ENCODE assay signal across 14 cellular contexts in the genomic region with DNA sequence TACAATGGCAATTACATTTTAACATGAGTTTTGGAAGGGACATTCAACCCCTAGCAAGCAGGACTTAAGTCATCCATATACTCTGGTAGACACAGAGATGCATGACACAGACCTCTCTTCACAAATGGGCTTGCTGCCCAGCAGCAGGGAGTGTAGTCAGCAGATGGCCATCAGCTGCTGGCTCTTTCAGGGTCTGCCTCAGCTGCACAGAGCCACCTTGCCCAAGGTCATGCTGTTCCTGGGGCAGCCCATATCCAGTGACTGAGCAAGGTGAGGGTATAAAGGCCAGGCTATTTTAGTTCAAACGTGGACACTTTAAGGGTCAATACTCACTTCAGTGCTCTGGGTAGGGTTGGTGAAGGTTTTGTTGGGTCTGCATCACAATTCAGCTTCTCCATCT. TPM values are rescaled to one million over a fixed set of nuclear protein-coding genes. Genes with fewer than 3 reads are reported as not detected.
DNase-seq lines count a peak whose midpoint lies in the region; ATAC-seq lines count a peak whose summit lies in the region.
"Had no signal": no experiment of that assay in that cellular context is flagged by ENCODE, and none has a peak within 500 bp of the region (broad histone marks: within the 10 kb centered on the region; RNA-seq: fewer than 3 reads in every experiment).

No MANE protein-coding gene starts in this region.

- H3K36me3 Mint-ChIP-seq in dendritic cell treated with granulocyte-macrophage colony-stimulating factor and Interleukin-4, amounts not matched to agents 40 ng/mL and 50 ng/mL, for 4 days (ENCODE audit: low read depth): no peaks in the 10 kb centered on the region
- peaks cover 2% of the 10 kb centered on the region for H3K36me3 Mint-ChIP-seq in activated T-cell treated with anti-CD3 and anti-CD28 coated beads, Interleukin-2, amount 50 U/mL, for 4 hours (ENCODE audit: insufficient read depth)
- H3K36me3 Mint-ChIP-seq: CD8-positive, alpha-beta memory T cell had no signal

- no peak for ATAC-seq in activated T-cell treated with anti-CD3 and anti-CD28 coated beads, Interleukin-2, amount 50 U/mL, for 4 hours
- ATAC-seq in GM21381 (IDR thresholded peaks at IDR 0.05; ENCODE audit: unreplicated experiment) (no peak), HG02852 (IDR thresholded peaks at IDR 0.05; ENCODE audit: unreplicated experiment) (no peak)

- H3K4me3 Mint-ChIP-seq in dendritic cell treated with granulocyte-macrophage colony-stimulating factor and Interleukin-4, amounts not matched to agents 40 ng/mL and 50 ng/mL, for 4 days: no peak overlapping the region
- H3K4me3 Mint-ChIP-seq in activated T-cell treated with anti-CD3 and anti-CD28 coated beads, Interleukin-2, amount 50 U/mL, for 4 hours: no peak overlapping the region
- H3K4me3 Mint-ChIP-seq: CD8-positive, alpha-beta memory T cell had no signal

- H3K9me3 Mint-ChIP-seq in dendritic cell treated with granulocyte-macrophage colony-stimulating factor and Interleukin-4, amounts not matched to agents 40 ng/mL and 50 ng/mL, for 4 days: no peaks in the 10 kb centered on the region
- H3K9me3 Mint-ChIP-seq in activated T-cell treated with anti-CD3 and anti-CD28 coated beads, Interleukin-2, amount 50 U/mL, for 4 hours: peaks cover 3% of the 10 kb centered on the region

- peaks cover 2% of the 10 kb centered on the region for H3K27me3 Mint-ChIP-seq in dendritic cell treated with granulocyte-macrophage colony-stimulating factor and Interleukin-4, amounts not matched to agents 40 ng/mL and 50 ng/mL, for 4 days
- H3K27me3 Mint-ChIP-seq in activated T-cell treated with anti-CD3 and anti-CD28 coated beads, Interleukin-2, amount 50 U/mL, for 4 hours (ENCODE audit: low read depth): peaks cover 16% of the 10 kb centered on the region

- H3K4me1 Mint-ChIP-seq in dendritic cell treated with granulocyte-macrophage colony-stimulating factor and Interleukin-4, amounts not matched to agents 40 ng/mL and 50 ng/mL, for 4 days (ENCODE audit: low read depth): peaks cover 51% of the 10 kb centered on the region
- H3K4me1 Mint-ChIP-seq in activated T-cell treated with anti-CD3 and anti-CD28 coated beads, Interleukin-2, amount 50 U/mL, for 4 hours (ENCODE audit: low read depth): no peaks in the 10 kb centered on the region
- H3K4me1 Mint-ChIP-seq: CD8-positive, alpha-beta memory T cell had no signal

- peak overlapping the region; percentile 5 for H3K27ac Mint-ChIP-seq in dendritic cell treated with granulocyte-macrophage colony-stimulating factor and Interleukin-4, amounts not matched to agents 40 ng/mL and 50 ng/mL, for 4 days
- H3K27ac Mint-ChIP-seq: CD8-positive, alpha-beta memory T cell had no signal

- intact Hi-C loops in dendritic cell treated with granulocyte-macrophage colony-stimulating factor and Interleukin-4, amounts not matched to agents 40 ng/mL and 50 ng/mL, for 4 days (cut with micrococcal nuclease): no loop called here

- DNase-seq in AG08395 (ENCODE audit: low spot score) (peak; percentile 49), GM03348 (ENCODE audit: low spot score) (peak; percentile 24), myocyte (ENCODE audit: low read depth) (peak; percentile 86), anterior cingulate cortex (lab: John Stamatoyannopoulos, UW) (no peak)
- DNase-seq in activated T-cell treated with anti-CD3 and anti-CD28 coated beads, Interleukin-2, amount 50 U/mL, for 4 hours: no peak
- DNase-seq: CD8-positive, alpha-beta memory T cell; EL; NCI-H1105 treated with DMSO at 0.1 percent for 48 hours; NCI-H2081; NCI-H510A treated with DMSO at 0.1 percent for 48 hours; RPMI8226 had no signal

RNA-seq across cellular contexts. Expression of gene JDP2, which starts 58.3 kb away (rescaled TPM):
- 44.4 and 61.9 TPM in 2 replicates for total RNA-seq in myocyte
- polyA plus RNA-seq in myocyte (2012): 108 TPM
- 1 to 10 TPM in 2 of 3 donors, under 1 TPM in 1; 0.61 to 1.3 (median 1.3) TPM for total RNA-seq in activated T-cell treated with anti-CD3 and anti-CD28 coated beads, Interleukin-2, amount 50 U/mL, for 4 hours
- polyA plus RNA-seq: CD8-positive, alpha-beta memory T cell had no signal

Comparison
In these comparisons a context has a peak if more than half of its experiments do, and no peak if none do; other contexts are left out.
1. DNase-seq: peak in AG08395 (single experiment), GM03348 (single experiment) and myocyte (single experiment); none in anterior cingulate cortex (0 of 58) and activated T-cell treated with anti-CD3 and anti-CD28 coated beads, Interleukin-2, amount 50 U/mL, for 4 hours (single experiment).
2. RNA of gene JDP2, which starts 58.3 kb away (total RNA-seq): 44.4 to 61.9 TPM in myocyte; 0.61 to 1.3 TPM in activated T-cell treated with anti-CD3 and anti-CD28 coated beads, Interleukin-2, amount 50 U/mL, for 4 hours; every median in the first group is over 10 times any median in the second.